Comparison of ENCODE assay signal across 9 cellular contexts in the genomic region with DNA sequence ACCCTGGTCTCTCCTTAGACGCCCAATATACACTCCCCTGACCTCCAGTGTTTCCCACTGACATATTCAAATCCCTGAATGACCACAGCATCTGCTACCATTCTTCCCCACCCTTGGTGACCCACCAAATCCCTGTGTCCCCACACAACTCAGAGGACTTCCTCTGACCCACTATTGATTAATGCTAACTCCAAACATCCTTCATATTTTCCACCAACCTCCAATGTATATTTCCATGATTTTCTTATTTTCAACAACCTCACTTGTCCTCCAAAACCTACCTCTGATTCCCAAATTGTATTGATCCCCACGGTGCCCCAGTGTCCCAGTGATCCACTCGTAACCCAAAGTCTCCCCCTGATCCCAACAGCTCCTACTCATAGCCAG. TPM values are rescaled to one million over a fixed set of nuclear protein-coding genes. Genes with fewer than 3 reads are reported as not detected.
DNase-seq lines count a peak whose midpoint lies in the region; ATAC-seq and TF ChIP-seq lines count a peak whose summit lies in the region.
"Had no signal": no experiment of that assay in that cellular context is flagged by ENCODE, and none has a peak within 500 bp of the region (broad histone marks: within the 10 kb centered on the region; RNA-seq: fewer than 3 reads in every experiment).

No MANE protein-coding gene starts in this region.

- intact Hi-C loops in activated CD8-positive, alpha-beta T cell treated with anti-CD3 and anti-CD28 coated beads for 36 hours (cut with micrococcal nuclease), result no loop called here

- H3K36me3 ChIP-seq in subcutaneous abdominal adipose tissue (ENCODE audit: control insufficient read depth in 5 of 5, insufficient read depth in 5 of 5, low read length in 5 of 5), result peaks cover 0 to 22% (median 16%) of the 10 kb centered on the region in 5 donors

- no peaks in the 10 kb centered on the region for H3K9me3 Mint-ChIP-seq in activated T-cell treated with anti-CD3 and anti-CD28 coated beads, Interleukin-2, amount 50 U/mL, for 72 hours
- H3K9me3 Mint-ChIP-seq in activated CD8-positive, alpha-beta T cell treated with anti-CD3 and anti-CD28 coated beads for 36 hours, result no peaks in the 10 kb centered on the region
- H3K9me3 Mint-ChIP-seq in immature natural killer cell, result no peaks in the 10 kb centered on the region

- POLR2A ChIA-PET in activated CD8-positive, alpha-beta T cell treated with anti-CD3 and anti-CD28 coated beads for 36 hours (lab: Charles Lee), result interaction anchor here (0.8 to 3.6 kb wide), 5 partner anchors 14 to 38 kb away, joined by 3 to 19 read pairs (median 4); a partner anchor contains a TSS

- peaks cover 33% of the 10 kb centered on the region for H3K4me1 Mint-ChIP-seq in activated T-cell treated with anti-CD3 and anti-CD28 coated beads, Interleukin-2, amount 50 U/mL, for 72 hours (ENCODE audit: low read depth)
- peaks cover 28% of the 10 kb centered on the region for H3K4me1 Mint-ChIP-seq in activated CD8-positive, alpha-beta T cell treated with anti-CD3 and anti-CD28 coated beads for 36 hours (ENCODE audit: low read depth)
- H3K4me1 Mint-ChIP-seq in immature natural killer cell, result peaks cover 36 to 39% of the 10 kb centered on the region in 2 donors

- peaks cover 11 to 34% (median 27%) of the 10 kb centered on the region in 5 donors for H3K4me1 ChIP-seq in subcutaneous abdominal adipose tissue (ENCODE audit: control insufficient read depth in 5 of 5, insufficient read depth in 5 of 5, low read length in 5 of 5)

- H3K27me3 Mint-ChIP-seq in activated T-cell treated with anti-CD3 and anti-CD28 coated beads, Interleukin-2, amount 50 U/mL, for 72 hours (ENCODE audit: low read depth), result peaks cover 36% of the 10 kb centered on the region
- peaks cover 33% of the 10 kb centered on the region for H3K27me3 Mint-ChIP-seq in activated CD8-positive, alpha-beta T cell treated with anti-CD3 and anti-CD28 coated beads for 36 hours
- H3K27me3 Mint-ChIP-seq in immature natural killer cell (ENCODE audit: low read depth in 3 of 3), result peaks cover 17 to 27% (median 24%) of the 10 kb centered on the region in 3 donors

- ATAC-seq in activated T-cell treated with anti-CD3 and anti-CD28 coated beads, Interleukin-2, amount 50 U/mL, for 72 hours (replicated peaks in 1 of 2), result no peak
- no peak for ATAC-seq in activated CD8-positive, alpha-beta T cell treated with anti-CD3 and anti-CD28 coated beads for 36 hours

- DNase-seq in activated T-cell treated with anti-CD3 and anti-CD28 coated beads, Interleukin-2, amount 50 U/mL, for 72 hours, result no peak
- DNase-seq in activated T-cell treated with anti-CD3 and anti-CD28 coated beads, Interleukin-2, amount 50 U/mL, for 48 hours, result no peak
- no peak for DNase-seq in activated CD8-positive, alpha-beta T cell treated with anti-CD3 and anti-CD28 coated beads for 36 hours
- no peak for DNase-seq in immature natural killer cell
- DNase-seq in kidney glomerular epithelial cell (lab: John Stamatoyannopoulos, UW), result no peak
- no peak for DNase-seq in HCEC 1CT
- DNase-seq in DMS79 (lab: John Stamatoyannopoulos, UW), result no peak

- no peak for TF ChIP-seq CTCF in activated CD8-positive, alpha-beta T cell treated with anti-CD3 and anti-CD28 coated beads for 36 hours (IDR thresholded peaks at IDR 0.05)

- H3K9me3 ChIP-seq in subcutaneous abdominal adipose tissue (ENCODE audit: control insufficient read depth in 5 of 5, low read length in 5 of 5), result no peaks in the 10 kb centered on the region

- H3K4me3 Mint-ChIP-seq in activated T-cell treated with anti-CD3 and anti-CD28 coated beads, Interleukin-2, amount 50 U/mL, for 72 hours, result peak overlapping the region; percentile 62 to 69
- peak overlapping the region; percentile 69 for H3K4me3 Mint-ChIP-seq in activated CD8-positive, alpha-beta T cell treated with anti-CD3 and anti-CD28 coated beads for 36 hours
- H3K4me3 Mint-ChIP-seq in immature natural killer cell, result peak overlapping the region; percentile 82 to 87 (median 84)

- H3K4me3 ChIP-seq in subcutaneous abdominal adipose tissue (ENCODE audit: low read depth in 1 of 5, low read length in 5 of 5), result peak overlapping the region in 4 of 5 donors; percentile 39 to 81 (median 74)

- peak overlapping the region; percentile 54 for H3K27ac Mint-ChIP-seq in activated T-cell treated with anti-CD3 and anti-CD28 coated beads, Interleukin-2, amount 50 U/mL, for 72 hours
- H3K27ac Mint-ChIP-seq in activated CD8-positive, alpha-beta T cell treated with anti-CD3 and anti-CD28 coated beads for 36 hours, result no peak overlapping the region
- H3K27ac Mint-ChIP-seq in immature natural killer cell, result peak overlapping the region; percentile 86 to 97 (median 92)

- no peak overlapping the region for H3K27ac ChIP-seq in subcutaneous abdominal adipose tissue (ENCODE audit: low read depth, low read length)

- H3K36me3 Mint-ChIP-seq in activated T-cell treated with anti-CD3 and anti-CD28 coated beads, Interleukin-2, amount 50 U/mL, for 72 hours (ENCODE audit: insufficient read depth in 2 of 2), result peaks cover 11 to 21% of the 10 kb centered on the region in 2 donors
- H3K36me3 Mint-ChIP-seq in activated CD8-positive, alpha-beta T cell treated with anti-CD3 and anti-CD28 coated beads for 36 hours (ENCODE audit: low read depth), result peaks cover 23% of the 10 kb centered on the region
- H3K36me3 Mint-ChIP-seq in immature natural killer cell, result peaks cover 11 to 18% (median 18%) of the 10 kb centered on the region in 3 donors

- H3K9ac ChIP-seq in subcutaneous abdominal adipose tissue (ENCODE audit: low read length in 5 of 5), result peak overlapping the region in 2 of 5 donors; percentile 37 to 64

- H3K27me3 ChIP-seq in subcutaneous abdominal adipose tissue (ENCODE audit: control insufficient read depth in 5 of 5, insufficient read depth in 4 of 5, low read length in 5 of 5), result peaks cover 0 to 2% (median 0%) of the 10 kb centered on the region in 5 donors

- CTCF ChIA-PET in activated CD8-positive, alpha-beta T cell treated with anti-CD3 and anti-CD28 coated beads for 36 hours (lab: Charles Lee), result interaction anchor here (0.9 to 3.8 kb wide), 4 partner anchors 9 to 25 kb away, joined by 3 to 18 read pairs (median 10); a partner anchor contains a TSS

RNA-seq across cellular contexts. Expression of a gene that starts 0.5 kb away (rescaled TPM):
- 10 to 100 TPM; 36.7 to 54.1 TPM for total RNA-seq in activated T-cell treated with anti-CD3 and anti-CD28 coated beads, Interleukin-2, amount 50 U/mL, for 72 hours
- total RNA-seq in activated CD8-positive, alpha-beta T cell treated with anti-CD3 and anti-CD28 coated beads for 36 hours, result 10 to 100 TPM; 23.5 to 26.0 TPM
- polyA plus RNA-seq in immature natural killer cell, result 10 to 100 TPM; 20.2 to 43.9 (median 20.7) TPM

RNA-seq across cellular contexts. Expression of a gene that starts 10.9 kb away (rescaled TPM):
- total RNA-seq in activated T-cell treated with anti-CD3 and anti-CD28 coated beads, Interleukin-2, amount 50 U/mL, for 72 hours, result 10 to 100 TPM; 31.7 to 42.4 TPM
- 1 to 10 TPM; 5.8 to 8.0 TPM for total RNA-seq in activated CD8-positive, alpha-beta T cell treated with anti-CD3 and anti-CD28 coated beads for 36 hours
- 1 to 10 TPM in 2 of 3 donors, under 1 TPM in 1; 0.34 to 2.7 (median 1.2) TPM for polyA plus RNA-seq in immature natural killer cell

RNA-seq across cellular contexts. Expression of a gene that starts 21.9 kb away (rescaled TPM):
- under 1 TPM; 0.43 to 0.60 TPM for total RNA-seq in activated T-cell treated with anti-CD3 and anti-CD28 coated beads, Interleukin-2, amount 50 U/mL, for 72 hours
- total RNA-seq in activated CD8-positive, alpha-beta T cell treated with anti-CD3 and anti-CD28 coated beads for 36 hours, result under 1 TPM; 0.41 to 0.63 TPM
- polyA plus RNA-seq in immature natural killer cell, result not detected
- total RNA-seq: RPMI7951 had no signal

RNA-seq across cellular contexts. Expression of a gene that starts 24.1 kb away (rescaled TPM):
- total RNA-seq in activated T-cell treated with anti-CD3 and anti-CD28 coated beads, Interleukin-2, amount 50 U/mL, for 72 hours, result 1 to 10 TPM; 3.7 to 5.2 TPM
- total RNA-seq in activated CD8-positive, alpha-beta T cell treated with anti-CD3 and anti-CD28 coated beads for 36 hours, result 1 to 10 TPM in 1 of 2 experiments, under 1 TPM in 1; 0.97 to 1.5 TPM
- polyA plus RNA-seq in immature natural killer cell, result under 1 TPM in 2 of 3 donors, not detected in 1; 0.10 to 0.35 TPM

RNA-seq across cellular contexts. Expression of a gene that starts 59.9 kb away (rescaled TPM):
- under 1 TPM; 0.09 to 0.19 TPM for total RNA-seq in activated T-cell treated with anti-CD3 and anti-CD28 coated beads, Interleukin-2, amount 50 U/mL, for 72 hours
- not detected for total RNA-seq in activated CD8-positive, alpha-beta T cell treated with anti-CD3 and anti-CD28 coated beads for 36 hours
- not detected for polyA plus RNA-seq in immature natural killer cell
- total RNA-seq: RPMI7951 had no signal
